13 cellular contexts compared by ENCODE assay signal in the genomic region with DNA sequence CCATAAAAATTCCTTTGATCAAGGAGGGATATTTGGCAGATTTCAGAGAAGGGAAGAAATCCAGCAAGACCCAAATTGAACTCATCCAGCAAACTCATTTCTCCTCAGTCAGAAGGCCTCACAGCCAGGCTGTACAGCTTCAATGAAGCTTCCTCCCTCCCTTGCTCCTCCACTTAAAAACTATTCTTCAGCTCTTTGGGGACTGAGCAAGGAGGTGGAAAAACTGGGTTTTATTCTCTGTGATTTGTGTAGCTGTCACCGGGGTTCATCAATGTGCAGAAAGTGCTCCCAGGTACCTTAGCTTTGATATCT.
DNase-seq lines count a peak whose midpoint lies in the region; ATAC-seq and TF ChIP-seq lines count a peak whose summit lies in the region.
"Had no signal": no experiment of that assay in that cellular context is flagged by ENCODE, and none has a peak within 500 bp of the region (broad histone marks: within the 10 kb centered on the region; RNA-seq: fewer than 3 reads in every experiment).

No MANE protein-coding gene starts in this region.

- TF ChIP-seq CTCF in MCF 10A (IDR thresholded peaks at IDR 0.05; ENCODE audit: unreplicated experiment) (no peak), breast epithelium (IDR thresholded peaks at IDR 0.05) (no peak), type B pancreatic cell (conservative IDR thresholded peaks at IDR 0.05) (no peak)

- peaks cover 19% of the 10 kb centered on the region for H3K36me3 Mint-ChIP-seq in MCF 10A (ENCODE audit: insufficient read depth, unreplicated experiment)
- H3K36me3 Mint-ChIP-seq in T-cell, result no peaks in the 10 kb centered on the region
- no peaks in the 10 kb centered on the region for H3K36me3 Mint-ChIP-seq in type B pancreatic cell

- CTCF ChIA-PET in MCF 10A (lab: Yijun Ruan, JAX), result interaction anchor here (0.6 to 4.2 kb wide), 11 partner anchors 11 to 333 kb away, joined by 3 to 11 read pairs (median 3); no protein-coding TSS in a partner anchor
- CTCF ChIA-PET in T-cell (lab: Charles Lee), result no interaction called here

- POLR2A ChIA-PET in MCF 10A (lab: Yijun Ruan, JAX), result interaction anchor here (0.6 to 4.6 kb wide), 8 partner anchors 13 to 453 kb away, joined by 3 to 57 read pairs (median 5); no protein-coding TSS in a partner anchor
- POLR2A ChIA-PET in T-cell (lab: Charles Lee), result interaction anchor here in 1 of 2 donors (0.6 kb wide), 1 partner anchor 158 kb away, joined by 4 read pairs; no protein-coding TSS in a partner anchor

- ATAC-seq in T-cell (replicated peaks in 1 of 4) (no peak), HG03175 (IDR thresholded peaks at IDR 0.05; ENCODE audit: unreplicated experiment) (no peak)

- no peaks in the 10 kb centered on the region for H3K4me1 ChIP-seq in breast epithelium
- H3K4me1 ChIP-seq: SJSA1 had no signal

- H3K9me3 ChIP-seq in breast epithelium, result no peaks in the 10 kb centered on the region
- H3K9me3 ChIP-seq: pancreas, transverse colon had no signal

- peaks cover 6% of the 10 kb centered on the region for H3K9me3 Mint-ChIP-seq in MCF 10A (ENCODE audit: unreplicated experiment)
- peaks cover 4 to 7% (median 6%) of the 10 kb centered on the region in 3 donors for H3K9me3 Mint-ChIP-seq in T-cell
- peaks cover 12% of the 10 kb centered on the region for H3K9me3 Mint-ChIP-seq in type B pancreatic cell

- peak overlapping the region; percentile 73 for H3K27ac Mint-ChIP-seq in MCF 10A (ENCODE audit: low read depth, unreplicated experiment)
- no peak overlapping the region for H3K27ac Mint-ChIP-seq in T-cell
- peak overlapping the region; percentile 95 for H3K27ac Mint-ChIP-seq in type B pancreatic cell

- H3K27me3 Mint-ChIP-seq in MCF 10A (ENCODE audit: insufficient read depth, unreplicated experiment) (no peaks in the 10 kb centered on the region), T-cell (peaks cover 73 to 90% of the 10 kb centered on the region in 2 donors), type B pancreatic cell (peaks cover 30% of the 10 kb centered on the region)

- peak overlapping the region; percentile 85 for H3K4me3 Mint-ChIP-seq in MCF 10A (ENCODE audit: unreplicated experiment)
- peak overlapping the region in 2 of 3 donors; percentile 55 to 60 for H3K4me3 Mint-ChIP-seq in T-cell
- H3K4me3 Mint-ChIP-seq in type B pancreatic cell, result peak overlapping the region; percentile 99

- DNase-seq in MCF 10A (ENCODE audit: unreplicated experiment) (no peak), breast epithelium (ENCODE audit: low spot score in 2 of 2) (no peak), T-cell (no peak), type B pancreatic cell (ENCODE audit: extremely low spot score, unreplicated experiment) (no peak), NCI-H2029 treated with DMSO at 0.1 percent for 48 hours (lab: John Stamatoyannopoulos, UW) (no peak)
- DNase-seq in activated CD8-positive, alpha-beta memory T cell treated with anti-CD3 and anti-CD28 coated beads, Interleukin-2, amount 50 U/mL, for 4 hours, result no peak
- DNase-seq: NCI-H1436 treated with DMSO at 0.1 percent for 48 hours, NCI-H774, pancreas, transverse colon had no signal

- no peak for TF ChIP-seq POLR2A in breast epithelium (IDR thresholded peaks at IDR 0.05)

- no peaks in the 10 kb centered on the region for H3K36me3 ChIP-seq in breast epithelium
- H3K36me3 ChIP-seq: pancreas, SJSA1, transverse colon had no signal

- H3K4me3 ChIP-seq in breast epithelium (no peak overlapping the region), iPS-11a (ENCODE audit: low read depth, low read length) (peak overlapping the region; percentile 82)

- BruUV-seq in MCF 10A (replicated peaks; lab: Mats Ljungman, UMichigan), result no TSS peak

- peaks cover 0 to 55% of the 10 kb centered on the region in 2 donors for H3K27me3 ChIP-seq in breast epithelium
- H3K27me3 ChIP-seq: SJSA1 had no signal

- H3K27ac ChIP-seq in breast epithelium, result no peak overlapping the region
- H3K27ac ChIP-seq: pancreas, SJSA1, transverse colon had no signal

- intact Hi-C loops in MCF 10A (cut with micrococcal nuclease) (loop anchor here (1.0 to 5.0 kb wide), 2 partner anchors 41 to 56 kb away; no protein-coding TSS in a partner anchor), breast epithelium (cut with DNase I; ENCODE audit: low total_unique reads) (no loop called here)

- H3K4me1 Mint-ChIP-seq in MCF 10A (ENCODE audit: insufficient read depth, unreplicated experiment) (no peaks in the 10 kb centered on the region), T-cell (peaks cover 15 to 17% (median 15%) of the 10 kb centered on the region in 3 donors), type B pancreatic cell (ENCODE audit: unreplicated experiment) (peaks cover 14% of the 10 kb centered on the region)

Comparison
In these comparisons a context has a peak if more than half of its experiments do, and no peak if none do; other contexts are left out.
1. H3K27ac Mint-ChIP-seq: peak in MCF 10A (single experiment) and type B pancreatic cell (single experiment); none in T-cell (0 of 2).
2. Peak in every context shown above with its lines, with median percentiles within 50 percentile points of each other: H3K4me3 Mint-ChIP-seq.